Comparison of ENCODE assay signal across 20 cellular contexts in the genomic region with DNA sequence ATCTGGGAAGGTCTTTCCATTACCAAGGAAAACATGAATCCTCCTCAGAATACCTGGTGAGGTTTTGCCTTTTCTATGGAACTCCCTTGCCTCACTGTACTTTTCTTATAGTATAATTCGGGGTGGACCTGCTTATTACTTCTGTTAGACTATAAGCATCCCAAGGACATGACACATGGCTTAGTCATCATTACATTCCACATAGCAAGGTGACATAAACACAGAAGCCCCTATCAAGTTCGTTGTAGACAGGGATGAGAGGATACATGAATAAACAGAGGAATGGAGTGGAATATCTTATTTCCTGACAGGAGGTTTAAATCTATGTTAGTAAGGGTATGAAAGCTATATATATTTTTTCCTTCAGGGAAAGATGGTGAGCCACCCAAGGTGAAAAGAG.
DNase-seq lines count a peak whose midpoint lies in the region; FAIRE-seq and TF ChIP-seq lines count a peak whose summit lies in the region.
"Had no signal": no experiment of that assay in that cellular context is flagged by ENCODE, and none has a peak within 500 bp of the region (broad histone marks: within the 10 kb centered on the region; RNA-seq: fewer than 3 reads in every experiment).

No MANE protein-coding gene starts in this region.

- H3K4me3 ChIP-seq in astrocyte (ENCODE audit: insufficient read depth, low read depth, low read length): no peak overlapping the region
- H3K4me3 ChIP-seq in mesenchymal stem cell (ENCODE audit: insufficient read depth in 1 of 2, low read depth in 1 of 2, low read length in 2 of 2): no peak overlapping the region
- no peak overlapping the region for H3K4me3 ChIP-seq in neuronal stem cell (ENCODE audit: low read length in 2 of 2)
- no peak overlapping the region for H3K4me3 ChIP-seq in suprapubic skin
- H3K4me3 ChIP-seq: lower lobe of right lung, psoas muscle, transverse colon had no signal

- H2BK5ac ChIP-seq in mesenchymal stem cell (ENCODE audit: low read depth, low read length, poor library complexity, severe bottlenecking) (no peak overlapping the region), neuronal stem cell (ENCODE audit: low read length) (no peak overlapping the region)

- H4K20me1 ChIP-seq in astrocyte (ENCODE audit: insufficient read depth, low read length): no peaks in the 10 kb centered on the region

- no peak overlapping the region for H3K4ac ChIP-seq in mesenchymal stem cell (ENCODE audit: low read depth in 1 of 2, low read length in 2 of 2)
- H3K4ac ChIP-seq in neuronal stem cell (ENCODE audit: low read length): no peak overlapping the region

- H3K27ac ChIP-seq in astrocyte (ENCODE audit: low read depth, low read length): no peak overlapping the region
- H3K27ac ChIP-seq in mesenchymal stem cell (ENCODE audit: low read length, poor library complexity, severe bottlenecking): no peak overlapping the region
- H3K27ac ChIP-seq in neuronal stem cell (replicated peaks; ENCODE audit: low read length): no peak overlapping the region
- no peak overlapping the region for H3K27ac ChIP-seq in suprapubic skin
- H3K27ac ChIP-seq: lower lobe of right lung, psoas muscle, transverse colon had no signal

- H3K9ac ChIP-seq in astrocyte (ENCODE audit: low read length) (no peak overlapping the region), mesenchymal stem cell (ENCODE audit: low read length) (no peak overlapping the region), neuronal stem cell (ENCODE audit: low read depth, low read length, poor library complexity) (no peak overlapping the region)

- H4K8ac ChIP-seq in mesenchymal stem cell (ENCODE audit: low read length) (no peak overlapping the region), neuronal stem cell (ENCODE audit: low read depth, low read length) (no peak overlapping the region)

- intact Hi-C loops in posterior vena cava (cut with DNase I): no loop called here

- peak overlapping the region; percentile 10 for H3K4me2 ChIP-seq in astrocyte (ENCODE audit: low read length)
- no peak overlapping the region for H3K4me2 ChIP-seq in mesenchymal stem cell (ENCODE audit: low read length, poor library complexity, severe bottlenecking)
- H3K4me2 ChIP-seq in neuronal stem cell (ENCODE audit: insufficient read depth, low read length, poor library complexity, severe bottlenecking): no peak overlapping the region

- H3K79me2 ChIP-seq in astrocyte (ENCODE audit: insufficient read depth, low read length): no peaks in the 10 kb centered on the region

- no peak overlapping the region for H3K18ac ChIP-seq in mesenchymal stem cell (ENCODE audit: low read depth in 1 of 2, low read length in 2 of 2)
- no peak overlapping the region for H3K18ac ChIP-seq in neuronal stem cell (ENCODE audit: low read length)

- H3K4me3 Mint-ChIP-seq in astrocyte (ENCODE audit: unreplicated experiment): no peak overlapping the region
- H3K4me3 Mint-ChIP-seq: activated naive CD4-positive, alpha-beta T cell treated with anti-CD3 and anti-CD28 coated beads for 36 hours; CD4-positive, alpha-beta T cell; IgD-negative memory B cell had no signal

- H2AFZ ChIP-seq in astrocyte (ENCODE audit: low read depth, low read length) (no peak overlapping the region), mesenchymal stem cell (ENCODE audit: low read depth, low read length) (no peak overlapping the region), neuronal stem cell (ENCODE audit: low read length) (no peak overlapping the region)

- TF ChIP-seq POLR2A in suprapubic skin (IDR thresholded peaks at IDR 0.05): no peak

- no peak overlapping the region for H2BK15ac ChIP-seq in mesenchymal stem cell (ENCODE audit: low read depth, poor library complexity, severe bottlenecking)
- no peak overlapping the region for H2BK15ac ChIP-seq in neuronal stem cell (ENCODE audit: low read length)

- WGBS in mesenchymal stem cell: 0% methylated on average over 1 of the region's 2 CpGs
- WGBS in neuronal stem cell (ENCODE audit: extremely low coverage in 2 of 2, insufficient read length in 2 of 2, insufficient replicate concordance in 1 of 2), 2 donors: no CpG with 5 or more reads among the region's 2 CpGs
- WGBS in suprapubic skin: 49% methylated on average over 2 of the region's 2 CpGs

- H3K27ac Mint-ChIP-seq in astrocyte (ENCODE audit: unreplicated experiment): no peak overlapping the region
- H3K27ac Mint-ChIP-seq: activated naive CD4-positive, alpha-beta T cell treated with anti-CD3 and anti-CD28 coated beads for 36 hours; CD4-positive, alpha-beta T cell; IgD-negative memory B cell had no signal

- no peaks in the 10 kb centered on the region for H3K79me1 ChIP-seq in mesenchymal stem cell (replicated peaks; ENCODE audit: low read length, poor library complexity, severe bottlenecking)
- H3K79me1 ChIP-seq in neuronal stem cell (ENCODE audit: low read depth, low read length): no peaks in the 10 kb centered on the region

- DNase-seq in ELR (ENCODE audit: low read depth) (peak; percentile 80), LHCN-M2 (ENCODE audit: low read depth) (peak; percentile 6), astrocyte (ENCODE audit: low read depth) (peak; percentile 30), mesenchymal stem cell (peak; percentile 26), neuronal stem cell (ENCODE audit: low spot score) (no peak), posterior vena cava (ENCODE audit: low spot score) (no peak), suprapubic skin (ENCODE audit: low spot score in 2 of 2) (no peak)
- DNase-seq: activated naive CD4-positive, alpha-beta T cell treated with anti-CD3 and anti-CD28 coated beads for 36 hours; CD4-positive, alpha-beta T cell; DMS 273 treated with DMSO at 0.1 percent for 48 hours; GF-D8; H7; lower lobe of right lung; NCI-H446 treated with DMSO at 0.1 percent for 48 hours; NK-92 treated with Interleukin-12 subunit alpha and Interleukin-12 subunit beta, amount 100 ng/mL, for 24 hours; psoas muscle; transverse colon had no signal

- H3K36me3 ChIP-seq in astrocyte (ENCODE audit: insufficient read depth, low read length) (no peaks in the 10 kb centered on the region), mesenchymal stem cell (ENCODE audit: control insufficient read depth in 1 of 2, insufficient read depth in 2 of 2, low read depth in 1 of 2, low read length in 2 of 2) (no peaks in the 10 kb centered on the region), neuronal stem cell (replicated peaks in 1 of 2; ENCODE audit: control insufficient read depth in 2 of 2, insufficient read depth in 2 of 2, low read length in 2 of 2) (no peaks in the 10 kb centered on the region), suprapubic skin (no peaks in the 10 kb centered on the region)
- H3K36me3 ChIP-seq: lower lobe of right lung, transverse colon had no signal

- H3K4me1 ChIP-seq in astrocyte (ENCODE audit: insufficient read depth, low read length): peaks cover 8% of the 10 kb centered on the region
- no peaks in the 10 kb centered on the region for H3K4me1 ChIP-seq in mesenchymal stem cell (ENCODE audit: control insufficient read depth, insufficient read depth, low read depth, low read length)
- H3K4me1 ChIP-seq in neuronal stem cell (ENCODE audit: control insufficient read depth in 2 of 2, insufficient read depth in 1 of 2, low read depth in 1 of 2, low read length in 2 of 2): no peaks in the 10 kb centered on the region
- H3K4me1 ChIP-seq in suprapubic skin: no peaks in the 10 kb centered on the region
- H3K4me1 ChIP-seq: lower lobe of right lung, psoas muscle, transverse colon had no signal

- H3K14ac ChIP-seq in mesenchymal stem cell (ENCODE audit: low read length in 2 of 2) (no peak overlapping the region), neuronal stem cell (ENCODE audit: low read length) (no peak overlapping the region)

- H4K91ac ChIP-seq in mesenchymal stem cell (ENCODE audit: low read length): no peak overlapping the region
- H4K91ac ChIP-seq in neuronal stem cell (ENCODE audit: low read depth, low read length, poor library complexity): no peak overlapping the region

- H2BK12ac ChIP-seq in mesenchymal stem cell (ENCODE audit: low read length in 2 of 2): no peak overlapping the region
- H2BK12ac ChIP-seq in neuronal stem cell (ENCODE audit: low read length): no peak overlapping the region

- no peaks in the 10 kb centered on the region for H3K9me3 Mint-ChIP-seq in astrocyte (ENCODE audit: unreplicated experiment)
- H3K9me3 Mint-ChIP-seq: activated naive CD4-positive, alpha-beta T cell treated with anti-CD3 and anti-CD28 coated beads for 36 hours; CD4-positive, alpha-beta T cell; IgD-negative memory B cell had no signal

- peaks cover 10% of the 10 kb centered on the region for H3K4me1 Mint-ChIP-seq in astrocyte (ENCODE audit: low read depth, unreplicated experiment)
- H3K4me1 Mint-ChIP-seq: IgD-negative memory B cell had no signal

- TF ChIP-seq CTCF in astrocyte (IDR thresholded peaks at IDR 0.05; ENCODE audit: insufficient read depth, low read depth, low read length) (no peak), suprapubic skin (IDR thresholded peaks at IDR 0.05) (no peak)

- H3K36me3 Mint-ChIP-seq in astrocyte (ENCODE audit: low read depth, unreplicated experiment): no peaks in the 10 kb centered on the region
- H3K36me3 Mint-ChIP-seq: IgD-negative memory B cell had no signal

- H2AK5ac ChIP-seq in mesenchymal stem cell (ENCODE audit: low read length, severe bottlenecking) (no peak overlapping the region), neuronal stem cell (ENCODE audit: low read depth, low read length) (no peak overlapping the region)

- H3K23ac ChIP-seq in mesenchymal stem cell (ENCODE audit: low read length in 2 of 2) (no peak overlapping the region), neuronal stem cell (ENCODE audit: low read depth, low read length, poor library complexity) (no peak overlapping the region)

- TF ChIP-seq EP300 in suprapubic skin (IDR thresholded peaks at IDR 0.05): no peak

- no peak for FAIRE-seq in astrocyte (lab: Jason Lieb, UNC)
- FAIRE-seq: GM18507, keratinocyte had no signal

- H3K27me3 ChIP-seq in astrocyte (ENCODE audit: insufficient read depth, low read length): no peaks in the 10 kb centered on the region
- H3K27me3 ChIP-seq in mesenchymal stem cell (ENCODE audit: control insufficient read depth in 1 of 2, insufficient read depth in 1 of 2, low read length in 2 of 2): no peaks in the 10 kb centered on the region
- H3K27me3 ChIP-seq in neuronal stem cell (ENCODE audit: control insufficient read depth in 3 of 3, insufficient read depth in 3 of 3, low read depth in 1 of 3, low read length in 3 of 3): peaks cover 0 to 4% (median 0%) of the 10 kb centered on the region in 3 experiments
- H3K27me3 ChIP-seq in suprapubic skin: no peaks in the 10 kb centered on the region
- H3K27me3 ChIP-seq: transverse colon had no signal

- H2BK120ac ChIP-seq in mesenchymal stem cell (ENCODE audit: low read depth, low read length) (no peak overlapping the region), neuronal stem cell (ENCODE audit: low read depth, low read length) (no peak overlapping the region)

- H3K27me3 Mint-ChIP-seq in astrocyte (ENCODE audit: low read depth, unreplicated experiment): no peaks in the 10 kb centered on the region
- H3K27me3 Mint-ChIP-seq: IgD-negative memory B cell had no signal

- H3K9me3 ChIP-seq in astrocyte (ENCODE audit: insufficient read depth, low read depth, low read length) (no peaks in the 10 kb centered on the region), mesenchymal stem cell (ENCODE audit: control insufficient read depth, low read length) (no peaks in the 10 kb centered on the region), neuronal stem cell (replicated peaks in 1 of 2; ENCODE audit: control insufficient read depth in 2 of 2, insufficient read depth in 1 of 2, low read depth in 1 of 2, low read length in 2 of 2) (no peaks in the 10 kb centered on the region), suprapubic skin (no peaks in the 10 kb centered on the region)
- H3K9me3 ChIP-seq: lower lobe of right lung, psoas muscle, transverse colon had no signal

Comparison
In these comparisons a context has a peak if more than half of its experiments do, and no peak if none do; other contexts are left out.
1. DNase-seq: peak in ELR (single experiment), LHCN-M2 (single experiment), astrocyte (single experiment) and mesenchymal stem cell (single experiment); none in neuronal stem cell (single experiment), posterior vena cava (single experiment) and suprapubic skin (0 of 2).